ENCODE assay signal across 12 cellular contexts in genomic region chr14:36238666-36239363, GRCh38.
DNase-seq lines count a peak whose midpoint lies in the region; ATAC-seq and TF ChIP-seq lines count a peak whose summit lies in the region.
"Had no signal": no experiment of that assay in that cellular context is flagged by ENCODE, and none has a peak within 500 bp of the region (broad histone marks: within the 10 kb centered on the region; RNA-seq: fewer than 3 reads in every experiment).

No MANE protein-coding gene starts in this region.

- 30% methylated on average over 12 of the region's 13 CpGs for WGBS in mammary epithelial cell (ENCODE audit: low coverage, missing lambda C conversion rate)
- 39% methylated on average over 13 of the region's 13 CpGs for WGBS in smooth muscle cell (ENCODE audit: low lambda C conversion rate)

- H3K36me3 ChIP-seq in mammary epithelial cell (ENCODE audit: insufficient read depth, low read length): no peaks in the 10 kb centered on the region
- H3K36me3 ChIP-seq in smooth muscle cell (ENCODE audit: low read depth): no peaks in the 10 kb centered on the region
- no peaks in the 10 kb centered on the region for H3K36me3 ChIP-seq in CD8-positive, alpha-beta T cell (ENCODE audit: insufficient read depth, low read length)

- H3K9ac ChIP-seq in mammary epithelial cell (ENCODE audit: insufficient read depth, low read length) (peak overlapping the region; percentile 11), smooth muscle cell (ENCODE audit: low read depth) (peak overlapping the region; percentile 79)

- intact Hi-C loops in mammary epithelial cell (cut with micrococcal nuclease): loop anchor here (10.0 kb wide), 3 partner anchors 86 to 286 kb away; partner anchors contain the start of genes MBIP and NKX2-1
- intact Hi-C loops in CD8-positive, alpha-beta T cell (cut with DNase I, micrococcal nuclease): no loop called here

- POLR2A ChIA-PET in CD8-positive, alpha-beta T cell (lab: Charles Lee): no interaction called here

- H3K27me3 ChIP-seq in mammary epithelial cell (ENCODE audit: insufficient read depth, low read length): no peaks in the 10 kb centered on the region
- no peaks in the 10 kb centered on the region for H3K27me3 ChIP-seq in smooth muscle cell (ENCODE audit: low read depth)
- no peaks in the 10 kb centered on the region for H3K27me3 ChIP-seq in CD8-positive, alpha-beta T cell (ENCODE audit: insufficient read depth, low read length)

- peak; percentile 58 to 69 for ATAC-seq in activated T-cell treated with anti-CD3 and anti-CD28 coated beads, Interleukin-2, amount 50 U/mL, for 72 hours (replicated peaks in 1 of 2)
- ATAC-seq in CD8-positive, alpha-beta T cell: no peak
- ATAC-seq: HCT116 had no signal

- no peaks in the 10 kb centered on the region for H3K36me3 Mint-ChIP-seq in activated T-cell treated with anti-CD3 and anti-CD28 coated beads, Interleukin-2, amount 50 U/mL, for 72 hours (ENCODE audit: insufficient read depth in 2 of 2)
- H3K36me3 Mint-ChIP-seq in CD8-positive, alpha-beta T cell: no peaks in the 10 kb centered on the region
- H3K36me3 Mint-ChIP-seq: CD4-positive, CD25-positive, alpha-beta regulatory T cell had no signal

- no peaks in the 10 kb centered on the region for H4K20me1 ChIP-seq in mammary epithelial cell (ENCODE audit: insufficient read depth, low read length)
- no peaks in the 10 kb centered on the region for H4K20me1 ChIP-seq in smooth muscle cell (ENCODE audit: low read depth)

- dilution Hi-C loops in mammary epithelial cell (cut with HindIII; ENCODE audit: low sequenced_read_pairs): no loop called here

- no peaks in the 10 kb centered on the region for H3K79me2 ChIP-seq in mammary epithelial cell (ENCODE audit: insufficient read depth, low read length)
- H3K79me2 ChIP-seq in smooth muscle cell (ENCODE audit: low read depth): no peaks in the 10 kb centered on the region

- no peaks in the 10 kb centered on the region for H3F3A ChIP-seq in smooth muscle cell (ENCODE audit: low read depth)

- no peaks in the 10 kb centered on the region for H3K9me3 Mint-ChIP-seq in activated T-cell treated with anti-CD3 and anti-CD28 coated beads, Interleukin-2, amount 50 U/mL, for 72 hours
- H3K9me3 Mint-ChIP-seq in CD8-positive, alpha-beta T cell: no peaks in the 10 kb centered on the region

- CTCF ChIA-PET in mammary epithelial cell (lab: Charles Lee; ENCODE audit: low non-redundant PET): no interaction called here
- CTCF ChIA-PET in CD8-positive, alpha-beta T cell (lab: Charles Lee): no interaction called here

- TF ChIP-seq CTCF in mammary epithelial cell (conservative IDR thresholded peaks at IDR 0.05 in 1 of 2, IDR thresholded peaks at IDR 0.05 in 1 of 2; ENCODE audit: extremely low read depth in 1 of 2, insufficient read depth in 1 of 2, low read depth in 1 of 2, low read length in 2 of 2) (no peak), smooth muscle cell (IDR thresholded peaks at IDR 0.05; ENCODE audit: borderline replicate concordance, insufficient read depth, poor library complexity, severe bottlenecking) (no peak)
- no peak for TF ChIP-seq CTCF in CD8-positive, alpha-beta T cell (IDR thresholded peaks at IDR 0.05)

- in situ Hi-C loops in mammary epithelial cell (cut with MboI; ENCODE audit: low sequenced_read_pairs in 2 of 2): no loop called here

- no TSS peak for BruUV-seq in mammary epithelial cell (replicated peaks; lab: Mats Ljungman, UMichigan)

- H3K4me3 Mint-ChIP-seq in activated T-cell treated with anti-CD3 and anti-CD28 coated beads, Interleukin-2, amount 50 U/mL, for 72 hours: no peak overlapping the region
- no peak overlapping the region for H3K4me3 Mint-ChIP-seq in CD8-positive, alpha-beta T cell
- H3K4me3 Mint-ChIP-seq: CD4-positive, CD25-positive, alpha-beta regulatory T cell had no signal

- peak in 1 of 2 donors; percentile 3 for DNase-seq in activated T-cell treated with anti-CD3 and anti-CD28 coated beads, Interleukin-2, amount 50 U/mL, for 72 hours
- DNase-seq in activated T-cell treated with anti-CD3 and anti-CD28 coated beads for 4 hours (no peak), MV-4-11 (lab: John Stamatoyannopoulos, UW) (peak; percentile 78), mammary epithelial cell (peak; percentile 96), smooth muscle cell (lab: John Stamatoyannopoulos, UW; ENCODE audit: unreplicated experiment) (no peak), occipital lobe (lab: John Stamatoyannopoulos, UW) (no peak), NCI-H1436 (lab: John Stamatoyannopoulos, UW) (no peak)
- DNase-seq in CD8-positive, alpha-beta T cell: no peak
- DNase-seq: CD4-positive, CD25-positive, alpha-beta regulatory T cell; NCI-H345; substantia nigra had no signal

- H3K4me1 Mint-ChIP-seq in activated T-cell treated with anti-CD3 and anti-CD28 coated beads, Interleukin-2, amount 50 U/mL, for 72 hours (ENCODE audit: low read depth): no peaks in the 10 kb centered on the region
- H3K4me1 Mint-ChIP-seq in CD8-positive, alpha-beta T cell (ENCODE audit: low read depth): no peaks in the 10 kb centered on the region
- H3K4me1 Mint-ChIP-seq: CD4-positive, CD25-positive, alpha-beta regulatory T cell had no signal

- H3K9me3 ChIP-seq in mammary epithelial cell (replicated peaks; ENCODE audit: insufficient read depth, low read length) (no peaks in the 10 kb centered on the region), smooth muscle cell (replicated peaks; ENCODE audit: low read depth) (no peaks in the 10 kb centered on the region)
- H3K9me3 ChIP-seq in CD8-positive, alpha-beta T cell (ENCODE audit: low read length): no peaks in the 10 kb centered on the region

- H3K27me3 Mint-ChIP-seq in activated T-cell treated with anti-CD3 and anti-CD28 coated beads, Interleukin-2, amount 50 U/mL, for 72 hours (ENCODE audit: low read depth): peaks cover 32% of the 10 kb centered on the region
- H3K27me3 Mint-ChIP-seq in CD8-positive, alpha-beta T cell (ENCODE audit: low read depth): peaks cover 24% of the 10 kb centered on the region

- H2AFZ ChIP-seq in mammary epithelial cell (ENCODE audit: low read depth, low read length): peak overlapping the region; percentile 77
- peak overlapping the region; percentile 68 for H2AFZ ChIP-seq in smooth muscle cell (ENCODE audit: low read depth)

- H3K27ac ChIP-seq in mammary epithelial cell (ENCODE audit: insufficient read depth, low read depth, low read length) (peak overlapping the region; percentile 75), smooth muscle cell (ENCODE audit: low read depth) (peak overlapping the region; percentile 94)
- no peak overlapping the region for H3K27ac ChIP-seq in CD8-positive, alpha-beta T cell (ENCODE audit: low read depth, low read length)

- H3K4me3 ChIP-seq in mammary epithelial cell (replicated peaks in 1 of 3; ENCODE audit: insufficient read depth in 1 of 3, low read depth in 2 of 3, low read length in 3 of 3) (no peak overlapping the region), smooth muscle cell (no peak overlapping the region)
- H3K4me3 ChIP-seq in CD8-positive, alpha-beta T cell (ENCODE audit: low read depth, low read length): no peak overlapping the region

- peaks cover 17% of the 10 kb centered on the region for H3K4me1 ChIP-seq in mammary epithelial cell (ENCODE audit: insufficient read depth, low read length)
- peaks cover 7% of the 10 kb centered on the region for H3K4me1 ChIP-seq in smooth muscle cell (ENCODE audit: low read depth)
- no peaks in the 10 kb centered on the region for H3K4me1 ChIP-seq in CD8-positive, alpha-beta T cell (ENCODE audit: insufficient read depth, low read length)

- H3K4me2 ChIP-seq in mammary epithelial cell (ENCODE audit: insufficient read depth, low read depth, low read length) (peak overlapping the region; percentile 18), smooth muscle cell (peak overlapping the region; percentile 41)

- H3K27ac Mint-ChIP-seq in activated T-cell treated with anti-CD3 and anti-CD28 coated beads, Interleukin-2, amount 50 U/mL, for 72 hours: no peak overlapping the region
- H3K27ac Mint-ChIP-seq in CD8-positive, alpha-beta T cell: no peak overlapping the region
- H3K27ac Mint-ChIP-seq: CD4-positive, CD25-positive, alpha-beta regulatory T cell had no signal

Comparison
In these comparisons a context has a peak if more than half of its experiments do, and no peak if none do; other contexts are left out.
1. DNase-seq: peak in MV-4-11 (single experiment) and mammary epithelial cell (single experiment); none in activated T-cell treated with anti-CD3 and anti-CD28 coated beads for 4 hours (single experiment), smooth muscle cell (single experiment), occipital lobe (single experiment), CD8-positive, alpha-beta T cell (0 of 7) and NCI-H1436 (single experiment).